8 cellular contexts compared by ENCODE assay signal in the genomic region with DNA sequence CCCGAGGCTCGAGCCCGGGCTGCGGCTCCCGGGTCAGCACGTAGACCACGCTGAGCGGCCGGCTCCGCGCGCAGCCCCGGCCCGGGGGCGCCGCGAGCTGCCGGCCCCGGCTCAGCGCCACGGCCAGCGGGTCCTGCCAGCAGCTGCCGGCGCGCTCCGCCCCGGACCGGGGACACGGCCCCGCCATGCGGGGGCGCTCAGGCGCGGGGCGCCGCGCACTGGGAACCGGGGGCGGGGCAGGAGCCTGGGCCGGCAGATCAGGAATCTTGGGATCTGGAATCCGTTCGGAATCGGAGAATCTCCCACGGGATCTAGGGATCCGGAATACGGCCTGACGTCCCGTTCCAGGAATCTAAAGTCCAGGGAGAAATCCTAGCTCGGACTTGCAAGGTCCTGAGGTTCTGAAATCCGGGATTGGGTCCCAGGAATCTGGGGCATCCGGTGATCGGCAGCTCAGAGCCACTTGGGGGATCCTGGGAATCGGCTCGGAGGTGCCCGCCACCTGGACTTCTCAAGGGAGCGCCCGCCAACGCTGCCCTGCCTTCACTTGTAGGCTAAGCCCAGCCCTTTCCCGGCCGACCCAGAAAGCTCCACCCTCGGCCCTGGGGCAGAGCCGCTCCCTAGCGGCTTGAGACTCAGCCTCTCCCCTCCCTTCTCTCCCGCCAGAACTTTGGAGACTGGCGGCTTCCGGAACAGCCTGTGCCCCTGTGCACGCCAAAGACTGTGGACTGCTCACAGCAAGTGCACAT. TPM values are rescaled to one million over a fixed set of nuclear protein-coding genes. Genes with fewer than 3 reads are reported as not detected.
DNase-seq lines count a peak whose midpoint lies in the region; ATAC-seq and TF ChIP-seq lines count a peak whose summit lies in the region.

A gene with protein sequence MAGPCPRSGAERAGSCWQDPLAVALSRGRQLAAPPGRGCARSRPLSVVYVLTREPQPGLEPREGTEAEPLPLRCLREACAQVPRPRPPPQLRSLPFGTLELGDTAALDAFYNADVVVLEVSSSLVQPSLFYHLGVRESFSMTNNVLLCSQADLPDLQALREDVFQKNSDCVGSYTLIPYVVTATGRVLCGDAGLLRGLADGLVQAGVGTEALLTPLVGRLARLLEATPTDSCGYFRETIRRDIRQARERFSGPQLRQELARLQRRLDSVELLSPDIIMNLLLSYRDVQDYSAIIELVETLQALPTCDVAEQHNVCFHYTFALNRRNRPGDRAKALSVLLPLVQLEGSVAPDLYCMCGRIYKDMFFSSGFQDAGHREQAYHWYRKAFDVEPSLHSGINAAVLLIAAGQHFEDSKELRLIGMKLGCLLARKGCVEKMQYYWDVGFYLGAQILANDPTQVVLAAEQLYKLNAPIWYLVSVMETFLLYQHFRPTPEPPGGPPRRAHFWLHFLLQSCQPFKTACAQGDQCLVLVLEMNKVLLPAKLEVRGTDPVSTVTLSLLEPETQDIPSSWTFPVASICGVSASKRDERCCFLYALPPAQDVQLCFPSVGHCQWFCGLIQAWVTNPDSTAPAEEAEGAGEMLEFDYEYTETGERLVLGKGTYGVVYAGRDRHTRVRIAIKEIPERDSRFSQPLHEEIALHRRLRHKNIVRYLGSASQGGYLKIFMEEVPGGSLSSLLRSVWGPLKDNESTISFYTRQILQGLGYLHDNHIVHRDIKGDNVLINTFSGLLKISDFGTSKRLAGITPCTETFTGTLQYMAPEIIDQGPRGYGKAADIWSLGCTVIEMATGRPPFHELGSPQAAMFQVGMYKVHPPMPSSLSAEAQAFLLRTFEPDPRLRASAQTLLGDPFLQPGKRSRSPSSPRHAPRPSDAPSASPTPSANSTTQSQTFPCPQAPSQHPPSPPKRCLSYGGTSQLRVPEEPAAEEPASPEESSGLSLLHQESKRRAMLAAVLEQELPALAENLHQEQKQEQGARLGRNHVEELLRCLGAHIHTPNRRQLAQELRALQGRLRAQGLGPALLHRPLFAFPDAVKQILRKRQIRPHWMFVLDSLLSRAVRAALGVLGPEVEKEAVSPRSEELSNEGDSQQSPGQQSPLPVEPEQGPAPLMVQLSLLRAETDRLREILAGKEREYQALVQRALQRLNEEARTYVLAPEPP (N-terminal part only) (minus strand): TSS at position 551 of the 749 bp plus-strand sequence. CDS start 364 bp downstream, at position 187.

- peaks cover 6 to 23% of the 10 kb centered on the region in 2 donors for H3K4me1 ChIP-seq in esophagus (ENCODE audit: control insufficient read depth in 2 of 2, insufficient read depth in 2 of 2, low read length in 1 of 2)

- DNase-seq in GF-D8 (lab: John Stamatoyannopoulos, UW) (peak; percentile 7), NCI-H460 (ENCODE audit: extremely low read depth, low read depth) (peak; percentile 45), mesothelial cell of epicardium (ENCODE audit: low spot score in 2 of 2, unreplicated experiment in 2 of 2) (peak in 1 of 2 experiments; percentile 71), stromal cell of bone marrow (ENCODE audit: low read depth) (peak; percentile 80)
- peak; percentile 59 for DNase-seq in activated CD8-positive, alpha-beta memory T cell treated with anti-CD3 and anti-CD28 coated beads, Interleukin-2, amount 10 ng/mL, durations not matched to agents 7 days and 5 days

- peaks cover 26% of the 10 kb centered on the region for H3K4me1 Mint-ChIP-seq in activated CD8-positive, alpha-beta memory T cell treated with anti-CD3 and anti-CD28 coated beads, Interleukin-2, amount 10 ng/mL, durations not matched to agents 7 days and 5 days
- H3K4me1 Mint-ChIP-seq in mesothelial cell of epicardium, result peaks cover 18% of the 10 kb centered on the region

- H3K27ac Mint-ChIP-seq in activated CD8-positive, alpha-beta memory T cell treated with anti-CD3 and anti-CD28 coated beads, Interleukin-2, amount 10 ng/mL, durations not matched to agents 7 days and 5 days, result peak within 1 kb of the TSS; percentile 74
- H3K27ac Mint-ChIP-seq in mesothelial cell of epicardium, result peak within 1 kb of the TSS; percentile 92

- peak; percentile 43 for ATAC-seq in HG03045 (IDR thresholded peaks at IDR 0.05; ENCODE audit: unreplicated experiment)
- ATAC-seq in activated CD8-positive, alpha-beta memory T cell treated with anti-CD3 and anti-CD28 coated beads, Interleukin-2, amount 10 ng/mL, durations not matched to agents 7 days and 5 days, result peak; percentile 58
- ATAC-seq in GM21390 (IDR thresholded peaks at IDR 0.05; ENCODE audit: unreplicated experiment), result no peak

- TF ChIP-seq CTCF in mesothelial cell of epicardium (IDR thresholded peaks at IDR 0.05; ENCODE audit: unreplicated experiment), result no peak

- no peaks in the 10 kb centered on the region for H3K9me3 ChIP-seq in esophagus (ENCODE audit: control insufficient read depth in 2 of 2, insufficient read depth in 1 of 2, low read depth in 1 of 2, low read length in 1 of 2)

- H3K36me3 ChIP-seq in esophagus (ENCODE audit: control insufficient read depth in 2 of 2, insufficient read depth in 2 of 2, low read length in 1 of 2), result peaks cover 8 to 29% of the 10 kb centered on the region in 2 donors

- CTCF ChIA-PET in activated CD8-positive, alpha-beta memory T cell treated with anti-CD3 and anti-CD28 coated beads, Interleukin-2, amount 10 ng/mL, durations not matched to agents 7 days and 5 days (lab: Charles Lee), result interaction anchor here (0.5 to 9.1 kb wide), 31 partner anchors 10 to 557 kb away, joined by 3 to 127 read pairs (median 4); a partner anchor contains a TSS

- peak within 1 kb of the TSS; percentile 78 for H3K4me3 Mint-ChIP-seq in activated CD8-positive, alpha-beta memory T cell treated with anti-CD3 and anti-CD28 coated beads, Interleukin-2, amount 10 ng/mL, durations not matched to agents 7 days and 5 days
- peak within 1 kb of the TSS; percentile 80 for H3K4me3 Mint-ChIP-seq in mesothelial cell of epicardium

- H3K27me3 Mint-ChIP-seq in activated CD8-positive, alpha-beta memory T cell treated with anti-CD3 and anti-CD28 coated beads, Interleukin-2, amount 10 ng/mL, durations not matched to agents 7 days and 5 days, result peaks cover 7% of the 10 kb centered on the region
- H3K27me3 Mint-ChIP-seq in mesothelial cell of epicardium (ENCODE audit: low read depth), result no peaks in the 10 kb centered on the region

- H3K27me3 ChIP-seq in esophagus (ENCODE audit: control insufficient read depth in 1 of 2, insufficient read depth in 2 of 2, low read length in 2 of 2), result no peaks in the 10 kb centered on the region

- no peaks in the 10 kb centered on the region for H3K9me3 Mint-ChIP-seq in activated CD8-positive, alpha-beta memory T cell treated with anti-CD3 and anti-CD28 coated beads, Interleukin-2, amount 10 ng/mL, durations not matched to agents 7 days and 5 days (ENCODE audit: low read depth)
- no peaks in the 10 kb centered on the region for H3K9me3 Mint-ChIP-seq in mesothelial cell of epicardium

- H3K36me3 Mint-ChIP-seq in activated CD8-positive, alpha-beta memory T cell treated with anti-CD3 and anti-CD28 coated beads, Interleukin-2, amount 10 ng/mL, durations not matched to agents 7 days and 5 days, result no peaks in the 10 kb centered on the region
- H3K36me3 Mint-ChIP-seq in mesothelial cell of epicardium, result peaks cover 1% of the 10 kb centered on the region

- 1 to 2% methylated on average over 46 to 67 of the region's 67 CpGs for WGBS in esophagus, 2 donors

- H3K4me3 ChIP-seq in esophagus (ENCODE audit: low read depth in 1 of 2, low read length in 2 of 2), result peak within 1 kb of the TSS; percentile 72 to 88

- H3K27ac ChIP-seq in esophagus (ENCODE audit: low read depth in 2 of 2, low read length in 1 of 2), result peak within 1 kb of the TSS; percentile 96 to 100

RNA-seq across cellular contexts. Expression of the gene that starts here (rescaled TPM):
- total RNA-seq in NCI-H460 (2014; rRNA removed; shearing (Covaris generic)), result 2.7 and 4.4 TPM in 2 replicates
- polyA plus RNA-seq in NCI-H460 (2014; cell fraction: nucleus; rRNA removed), result 23.6 and 25.4 TPM in 2 replicates
- total RNA-seq in activated CD8-positive, alpha-beta memory T cell treated with anti-CD3 and anti-CD28 coated beads, Interleukin-2, amount 10 ng/mL, durations not matched to agents 7 days and 5 days, result 10 to 100 TPM in 1 of 2 experiments, 1 to 10 TPM in 1; 7.4 to 10.6 TPM
- polyA plus RNA-seq in esophagus, result 100 to 1,000 TPM in 1 of 2 donors, 10 to 100 TPM in 1; 48.5 to 110 TPM
- 10.3 to 13.7 TPM (median 11.8 TPM) in 3 replicates for total RNA-seq in mesothelial cell of epicardium
